8 cellular contexts compared by ENCODE assay signal in genomic region chr3:156554842-156555687, GRCh38.
DNase-seq lines count a peak whose midpoint lies in the region; ATAC-seq and FAIRE-seq lines count a peak whose summit lies in the region.

SSR3 (minus strand) TSS chr3:156555117; CDS start chr3:156555089, 28 bp downstream.

- ATAC-seq in GM21367 (IDR thresholded peaks at IDR 0.05; ENCODE audit: unreplicated experiment) = peak; percentile 99
- peak; percentile 97 for ATAC-seq in effector memory CD8-positive, alpha-beta T cell (replicated peaks)

- no peaks in the 10 kb centered on the region for H3K27me3 Mint-ChIP-seq in effector memory CD8-positive, alpha-beta T cell

- H3K36me3 Mint-ChIP-seq in effector memory CD8-positive, alpha-beta T cell (ENCODE audit: insufficient read depth) = peaks cover 45% of the 10 kb centered on the region

- H3K9me3 Mint-ChIP-seq in effector memory CD8-positive, alpha-beta T cell = no peaks in the 10 kb centered on the region

- peak; percentile 97 for DNase-seq in COLO829 (ENCODE audit: low spot score)
- peak; percentile 95 for DNase-seq in HTR-8/SVneo (ENCODE audit: insufficient read length, low spot score)
- peak; percentile 100 for DNase-seq in NOMO-1 treated with dmso at 0.1 percent for 144 hours (lab: John Stamatoyannopoulos, UW; ENCODE audit: unreplicated experiment)
- DNase-seq in activated CD8-positive, alpha-beta memory T cell treated with anti-CD3 and anti-CD28 coated beads for 48 hours (ENCODE audit: low read depth in 2 of 3, low spot score in 2 of 3) = peak; percentile 89 to 96 (median 95)
- DNase-seq in effector memory CD8-positive, alpha-beta T cell = peak; percentile 97 to 98 (median 98)
- DNase-seq in medulla oblongata (ENCODE audit: extremely low spot score) = peak; percentile 99
- peak; percentile 98 for DNase-seq in stimulated activated CD8-positive, alpha-beta memory T cell treated with anti-CD3 and anti-CD28 coated beads, Interleukin-12 subunit alpha, Interleukin-12 subunit beta, amount 100 ng/mL, for 1 hour (ENCODE audit: low read depth)

- H3K27ac Mint-ChIP-seq in effector memory CD8-positive, alpha-beta T cell = peak within 1 kb of the TSS; percentile 95 to 96

- peaks cover 24 to 52% of the 10 kb centered on the region in 2 donors for H3K4me1 Mint-ChIP-seq in effector memory CD8-positive, alpha-beta T cell (ENCODE audit: low read depth in 2 of 2)

- peak; percentile 80 for FAIRE-seq in HTR-8/SVneo (lab: Jason Lieb, UNC)

- H3K4me3 Mint-ChIP-seq in effector memory CD8-positive, alpha-beta T cell = peak within 1 kb of the TSS; percentile 92

Comparison
In these comparisons a context has a peak if more than half of its experiments do, and no peak if none do; other contexts are left out.
1. Peak in every context shown above with its lines: DNase-seq and ATAC-seq.